ENCODE assay signal across 1 cellular context in genomic region chr11:63958013-63958412, GRCh38.
A peak's percentile ranks its signal among the peaks of the same experiment; 100 is the strongest.
TF ChIP-seq lines count a peak whose summit lies in the region.

No MANE protein-coding gene starts in this region.

TF ChIP-seq in K562, 482 proteins besides CTCF, POLR2A, EP300 and RAD21:
- TF ChIP-seq PML (IDR thresholded peaks at IDR 0.05; ENCODE audit: low read length) (no peak), CBFA2T3 (IDR thresholded peaks at IDR 0.05) (no peak), RCOR1 (IDR thresholded peaks at IDR 0.05; ENCODE audit: borderline replicate concordance in 1 of 2, low read depth in 2 of 2, low read length in 2 of 2) (no peak), PHTF2 (CRISPR knock-in tag; IDR thresholded peaks at IDR 0.05) (no peak), RBM34 (IDR thresholded peaks at IDR 0.05; ENCODE audit: borderline replicate concordance, insufficient read depth, low read length) (no peak), FUS (optimal IDR thresholded peaks at IDR 0.05; ENCODE audit: low read depth, low read length) (no peak), TCF7 (IDR thresholded peaks at IDR 0.05; ENCODE audit: borderline replicate concordance) (no peak), NR4A1 (CRISPR knock-in tag; IDR thresholded peaks at IDR 0.05) (no peak), NR4A1 (tag; IDR thresholded peaks at IDR 0.05) (no peak), YBX1 (IDR thresholded peaks at IDR 0.05) (no peak), GATAD2A (IDR thresholded peaks at IDR 0.05) (no peak), E4F1 (CRISPR knock-in tag; IDR thresholded peaks at IDR 0.05; ENCODE audit: borderline replicate concordance) (no peak), RBM39 (optimal IDR thresholded peaks at IDR 0.05; ENCODE audit: low read depth, low read length) (no peak), HMBOX1 (IDR thresholded peaks at IDR 0.05) (no peak), USF2 (CRISPR knock-in tag; IDR thresholded peaks at IDR 0.05) (0 out of 2 replicates have a peak, but pooled peaks have one; percentile 27), SMAD4 (CRISPR knock-in tag; conservative IDR thresholded peaks at IDR 0.05) (no peak), ZNF384 (IDR thresholded peaks at IDR 0.05; ENCODE audit: low read depth, low read length) (no peak), ELF2 (CRISPR knock-in tag; IDR thresholded peaks at IDR 0.05) (no peak), TFAP4 (CRISPR knock-in tag; IDR thresholded peaks at IDR 0.05; ENCODE audit: borderline replicate concordance) (no peak; the same call in 1 of the 2 replicates), ZNF449 (CRISPR knock-in tag; IDR thresholded peaks at IDR 0.05) (no peak), GTF2E2 (tag; IDR thresholded peaks at IDR 0.05) (no peak), ZNF644 (tag; IDR thresholded peaks at IDR 0.05; ENCODE audit: low read depth) (no peak), STAG1 (CRISPR knock-in tag; IDR thresholded peaks at IDR 0.05; ENCODE audit: borderline replicate concordance) (no peak), USF1 (CRISPR knock-in tag; IDR thresholded peaks at IDR 0.05) (peak; percentile 61), PHF21A (IDR thresholded peaks at IDR 0.05; ENCODE audit: borderline replicate concordance, low read depth) (no peak), CBFA2T2 (conservative IDR thresholded peaks at IDR 0.05) (peak; percentile 13; the same call in 1 of the 2 replicates), ZBTB9 (CRISPR knock-in tag; IDR thresholded peaks at IDR 0.05) (peak; percentile 67; the same call in 1 of the 2 replicates), KLF1 (tag; IDR thresholded peaks at IDR 0.05) (no peak)
